ENCODE assay signal across 8 cellular contexts in genomic region chr20:50153153-50153499, GRCh38. TPM values are rescaled to one million over a fixed set of nuclear protein-coding genes. Genes with fewer than 3 reads are reported as not detected.
DNase-seq lines count a peak whose midpoint lies in the region; ATAC-seq and TF ChIP-seq lines count a peak whose summit lies in the region.

No MANE protein-coding gene starts in this region.

- peaks cover 27% of the 10 kb centered on the region for H3K36me3 Mint-ChIP-seq in CD4-positive, alpha-beta T cell (ENCODE audit: low read depth)
- H3K36me3 Mint-ChIP-seq in activated naive CD8-positive, alpha-beta T cell = no peaks in the 10 kb centered on the region

- peaks cover 22 to 45% of the 10 kb centered on the region in 2 donors for H3K4me1 ChIP-seq in thoracic aorta (ENCODE audit: control insufficient read depth in 1 of 2, low read depth in 2 of 2)

- H3K4me3 ChIP-seq in HFF-Myc (replicated peaks; ENCODE audit: low read depth, low read length) (peak overlapping the region; percentile 94), thoracic aorta (peak overlapping the region; percentile 96)

- CTCF ChIA-PET in CD4-positive, alpha-beta T cell (lab: Charles Lee) = interaction anchor here (0.6 to 3.4 kb wide), 9 partner anchors 13 to 1096 kb away, joined by 3 to 36 read pairs (median 5); partner anchors contain the start of gene UBE2V1

- H3K4me3 Mint-ChIP-seq in CD4-positive, alpha-beta T cell = peak overlapping the region; percentile 84
- H3K4me3 Mint-ChIP-seq in activated naive CD8-positive, alpha-beta T cell = peak overlapping the region; percentile 91

- H3K27me3 ChIP-seq in CD4-positive, alpha-beta T cell (ENCODE audit: control insufficient read depth, insufficient read depth, low read length) = no peaks in the 10 kb centered on the region
- H3K27me3 ChIP-seq in layer of hippocampus (ENCODE audit: control insufficient read depth, insufficient read depth, low read length) = no peaks in the 10 kb centered on the region
- no peaks in the 10 kb centered on the region for H3K27me3 ChIP-seq in thoracic aorta (replicated peaks; ENCODE audit: insufficient read depth)

- intact Hi-C loops in CD4-positive, alpha-beta T cell (cut with DNase I, micrococcal nuclease) = loop anchor here in 1 of 2 experiments (1.0 to 2.0 kb wide), 3 partner anchors 37 to 357 kb away; partner anchors contain the start of genes CEBPB, PTPN1 and UBE2V1

- POLR2A ChIA-PET in CD4-positive, alpha-beta T cell (lab: Charles Lee) = interaction anchor here (0.8 to 3.3 kb wide), 17 partner anchors 8 to 805 kb away, joined by 3 to 44 read pairs (median 7); partner anchors contain the start of genes ADNP, CEBPB, DPM1 and MOCS3

- no peaks in the 10 kb centered on the region for H3K9me3 ChIP-seq in CD4-positive, alpha-beta T cell (ENCODE audit: control insufficient read depth, low read length)
- H3K9me3 ChIP-seq in thoracic aorta = no peaks in the 10 kb centered on the region

- peak in 1 of 10 experiments; percentile 19 for DNase-seq in CD4-positive, alpha-beta T cell
- DNase-seq in HFF-Myc (ENCODE audit: extremely low read depth, low read depth) (no peak), thoracic aorta (ENCODE audit: low spot score) (no peak)
- no peak for DNase-seq in stimulated activated CD4-positive, alpha-beta T cell treated with anti-CD3 and anti-CD28 coated beads, Interleukin-4, amount 100 ng/mL, for 24 hours
- no peak for DNase-seq in stimulated activated CD4-positive, alpha-beta T cell treated with anti-CD3 and anti-CD28 coated beads, Interleukin-2, amount 100 ng/mL, for 48 hours

- peak overlapping the region; percentile 75 for H3K27ac ChIP-seq in CD4-positive, alpha-beta T cell (ENCODE audit: low read depth, low read length)
- peak overlapping the region; percentile 81 for H3K27ac ChIP-seq in layer of hippocampus (ENCODE audit: low read depth, low read length)
- peak overlapping the region; percentile 69 to 77 for H3K27ac ChIP-seq in thoracic aorta

- peak overlapping the region; percentile 99 for H3K27ac Mint-ChIP-seq in CD4-positive, alpha-beta T cell
- H3K27ac Mint-ChIP-seq in activated naive CD8-positive, alpha-beta T cell = peak overlapping the region; percentile 85

- no peaks in the 10 kb centered on the region for H3K27me3 Mint-ChIP-seq in CD4-positive, alpha-beta T cell
- H3K27me3 Mint-ChIP-seq in activated naive CD8-positive, alpha-beta T cell = no peaks in the 10 kb centered on the region

- H3K36me3 ChIP-seq in thoracic aorta = no peaks in the 10 kb centered on the region

- no peak for TF ChIP-seq CTCF in CD4-positive, alpha-beta T cell (IDR thresholded peaks at IDR 0.05)
- no peak for TF ChIP-seq CTCF in HFF-Myc (IDR thresholded peaks at IDR 0.05; ENCODE audit: low read depth, low read length, missing control alignments)
- TF ChIP-seq CTCF in thoracic aorta (IDR thresholded peaks at IDR 0.05) = peak; percentile 10

- no peaks in the 10 kb centered on the region for H3K9me3 Mint-ChIP-seq in CD4-positive, alpha-beta T cell
- no peaks in the 10 kb centered on the region for H3K9me3 Mint-ChIP-seq in activated naive CD8-positive, alpha-beta T cell (ENCODE audit: low read depth)

- peaks cover 57% of the 10 kb centered on the region for H3K4me1 Mint-ChIP-seq in CD4-positive, alpha-beta T cell (ENCODE audit: low read depth)
- H3K4me1 Mint-ChIP-seq in activated naive CD8-positive, alpha-beta T cell (ENCODE audit: low read depth) = peaks cover 43% of the 10 kb centered on the region

- ATAC-seq in CD4-positive, alpha-beta T cell (ENCODE audit: poor library complexity) = peak; percentile 1
- ATAC-seq in thoracic aorta (ENCODE audit: insufficient number of reproducible peaks, low FRiP score, low read depth) = peak; percentile 16
- no peak for ATAC-seq in HG03097 (IDR thresholded peaks at IDR 0.05; ENCODE audit: low FRiP score, unreplicated experiment)

RNA-seq across cellular contexts. Expression of gene PEDS1, which starts 0.4 kb away (rescaled TPM):
- total RNA-seq in CD4-positive, alpha-beta T cell = 10 to 100 TPM; 21.3 to 21.9 TPM
- total RNA-seq in thoracic aorta = 10 to 100 TPM; 21.2 to 34.3 TPM

RNA-seq across cellular contexts. Expression of gene CEBPB, which starts 37.5 kb away (rescaled TPM):
- 10 to 100 TPM; 40.7 to 43.9 TPM for total RNA-seq in CD4-positive, alpha-beta T cell
- 100 to 1,000 TPM; 113 to 255 TPM for total RNA-seq in thoracic aorta

RNA-seq across cellular contexts. Expression of gene UBE2V1, which starts 40.2 kb away (rescaled TPM):
- total RNA-seq in CD4-positive, alpha-beta T cell = 100 to 1,000 TPM; 115 to 140 TPM
- 10 to 100 TPM; 91.7 to 98.4 TPM for total RNA-seq in thoracic aorta
